Comparison of ENCODE assay signal across 19 cellular contexts in the genomic region with DNA sequence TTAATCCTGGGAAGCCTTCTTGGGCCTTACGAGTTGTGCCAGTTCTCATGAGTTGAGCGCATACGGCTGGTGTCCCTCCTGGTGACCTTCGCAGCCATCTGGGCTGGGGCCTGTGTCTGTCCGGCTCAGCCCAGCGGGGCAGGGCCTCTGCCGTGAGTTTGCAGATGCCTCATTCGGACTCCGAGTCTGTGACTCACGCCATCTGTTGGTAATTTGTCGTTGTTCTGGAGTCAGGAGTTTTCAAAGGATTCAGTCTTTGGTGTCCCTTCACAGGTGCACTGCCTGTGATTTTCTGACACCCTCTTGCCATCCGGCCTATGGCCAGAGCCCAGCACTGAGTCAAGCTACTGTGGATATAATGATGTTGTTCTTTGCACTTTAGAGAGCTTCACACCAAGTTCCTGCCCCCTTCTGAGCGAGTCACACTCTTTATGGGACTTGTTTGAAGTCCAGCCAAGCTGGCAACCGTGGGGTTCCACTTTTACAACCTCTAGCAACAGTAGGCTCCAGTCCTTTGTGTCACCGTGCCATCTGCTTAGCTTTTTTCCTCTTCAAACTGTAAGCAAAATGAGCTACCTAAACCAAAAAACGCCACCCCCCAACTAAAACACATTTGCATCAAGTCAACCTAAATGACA.
DNase-seq lines count a peak whose midpoint lies in the region; ATAC-seq and TF ChIP-seq lines count a peak whose summit lies in the region.
"Had no signal": no experiment of that assay in that cellular context is flagged by ENCODE, and none has a peak within 500 bp of the region (broad histone marks: within the 10 kb centered on the region; RNA-seq: fewer than 3 reads in every experiment).

No MANE protein-coding gene starts in this region.

- no peak overlapping the region for H2AFZ ChIP-seq in H9 (ENCODE audit: low read length)
- H2AFZ ChIP-seq: hepatocyte had no signal

- H3K9me3 Mint-ChIP-seq in H9: no peaks in the 10 kb centered on the region
- H3K9me3 Mint-ChIP-seq: activated naive CD8-positive, alpha-beta T cell treated with anti-CD3 and anti-CD28 coated beads for 36 hours; CD4-positive, alpha-beta memory T cell; natural killer cell treated with Interleukin-12 subunit alpha and Interleukin-12 subunit beta and Interleukin-15 and Interleukin-18, amount 100 ng/mL, for 72 hours; stimulated activated effector memory CD8-positive, alpha-beta T cell treated with anti-CD3 and anti-CD28 coated beads, Interleukin-12 subunit alpha, Interleukin-12 subunit beta, amount 100 ng/mL, for 72 hours; T-cell had no signal

- H3K27me3 ChIP-seq in BJ (ENCODE audit: control insufficient read depth, insufficient read depth, low read length): no peaks in the 10 kb centered on the region
- H3K27me3 ChIP-seq in H9 (ENCODE audit: insufficient read depth, low read length): no peaks in the 10 kb centered on the region
- H3K27me3 ChIP-seq in adrenal gland: no peaks in the 10 kb centered on the region
- no peaks in the 10 kb centered on the region for H3K27me3 ChIP-seq in mesendoderm (ENCODE audit: insufficient read depth, low read length, poor library complexity)
- H3K27me3 ChIP-seq: hepatocyte, upper lobe of left lung had no signal

- no peak overlapping the region for H3K9ac ChIP-seq in H9 (ENCODE audit: extremely low read depth, insufficient read length, low read length)
- no peak overlapping the region for H3K9ac ChIP-seq in mesendoderm (ENCODE audit: low read length)

- H3K14ac ChIP-seq in H9 (ENCODE audit: insufficient read depth, low read length): 0 out of 2 replicates have a peak overlapping the region, but pooled peaks have one; percentile 63

- peak in 1 of 2 donors; percentile 34 for TF ChIP-seq POLR2A in adrenal gland (IDR thresholded peaks at IDR 0.05)

- peak; percentile 37 for DNase-seq in BJ (ENCODE audit: low read depth)
- peak; percentile 38 for DNase-seq in H9
- peak; percentile 58 to 90 (median 83) for DNase-seq in adrenal gland
- peak; percentile 22 for DNase-seq in mesendoderm
- no peak for DNase-seq in T-helper 17 cell
- no peak for DNase-seq in HPDE6-E6E7 (ENCODE audit: extremely low spot score)
- DNase-seq: activated CD4-positive, alpha-beta T cell treated with anti-CD3 and anti-CD28 coated beads for 1 hour; activated naive CD8-positive, alpha-beta T cell treated with anti-CD3 and anti-CD28 coated beads for 36 hours; CD4-positive, alpha-beta memory T cell; central memory CD4-positive, alpha-beta T cell; retina; stimulated activated CD4-positive, alpha-beta T cell treated with anti-CD3 and anti-CD28 coated beads, Interleukin-4, amount 100 ng/mL, for 4 hours; T-cell had no signal

- H4K5ac ChIP-seq in H9 (ENCODE audit: insufficient read length, low read depth, low read length) (no peak overlapping the region), mesendoderm (ENCODE audit: low read length) (no peak overlapping the region)

- H4K91ac ChIP-seq in H9 (ENCODE audit: insufficient read length, low read depth, low read length): no peak overlapping the region

- no CpG with 5 or more reads among the region's 16 CpGs for WGBS in H9 (ENCODE audit: extremely low coverage, insufficient read length, low lambda C conversion rate)
- 60 to 76% (median 71%) methylated on average over 16 of the region's 16 CpGs for WGBS in adrenal gland, 4 donors
- 100% methylated on average over 1 of the region's 16 CpGs for WGBS in mesendoderm (ENCODE audit: extremely low coverage, insufficient coverage, low lambda C conversion rate)

- H3K23me2 ChIP-seq in H9 (ENCODE audit: insufficient read length, low read depth, low read length, poor library complexity, severe bottlenecking): no peaks in the 10 kb centered on the region

- H3K56ac ChIP-seq in H9 (ENCODE audit: insufficient read length, low read depth, low read length) (no peak overlapping the region), mesendoderm (ENCODE audit: low read length) (no peak overlapping the region)

- no peaks in the 10 kb centered on the region for H3K36me3 ChIP-seq in BJ (ENCODE audit: control insufficient read depth, insufficient read depth, low read length)
- H3K36me3 ChIP-seq in adrenal gland (replicated peaks in 1 of 2): no peaks in the 10 kb centered on the region
- no peaks in the 10 kb centered on the region for H3K36me3 ChIP-seq in mesendoderm (ENCODE audit: control insufficient read depth, insufficient read depth, low read length)
- H3K36me3 ChIP-seq: upper lobe of left lung had no signal

- intact Hi-C loops in adrenal gland (cut with DNase I): no loop called here

- ATAC-seq in GM19351 (IDR thresholded peaks at IDR 0.05; ENCODE audit: unreplicated experiment) (no peak), T-helper 17 cell (no peak), GM21367 (IDR thresholded peaks at IDR 0.05; ENCODE audit: unreplicated experiment) (no peak)
- ATAC-seq: natural killer cell treated with Interleukin-12 subunit alpha and Interleukin-12 subunit beta and Interleukin-15 and Interleukin-18, amount 100 ng/mL, for 72 hours; stimulated activated effector memory CD8-positive, alpha-beta T cell treated with anti-CD3 and anti-CD28 coated beads, Interleukin-12 subunit alpha, Interleukin-12 subunit beta, amount 100 ng/mL, for 72 hours; T-cell had no signal

- no peak overlapping the region for H2BK12ac ChIP-seq in H9 (ENCODE audit: insufficient read length, low read depth, low read length)

- CTCF ChIA-PET in BJ (lab: Yijun Ruan, JAX): interaction anchor here (0.9 to 1.3 kb wide), 4 partner anchors 11 to 543 kb away, joined by 3 read pairs; no protein-coding TSS in a partner anchor

- H3T11ph ChIP-seq in H9 (ENCODE audit: low read length): no peak overlapping the region

- no peaks in the 10 kb centered on the region; a peak in 1 of 7 replicates for H3K36me3 Mint-ChIP-seq in H9 (ENCODE audit: insufficient read depth in 1 of 3, low read depth in 3 of 3)
- peaks cover 2% of the 10 kb centered on the region for H3K36me3 Mint-ChIP-seq in T-helper 17 cell (ENCODE audit: low read depth)
- H3K36me3 Mint-ChIP-seq: CD4-positive, alpha-beta memory T cell; natural killer cell treated with Interleukin-12 subunit alpha and Interleukin-12 subunit beta and Interleukin-15 and Interleukin-18, amount 100 ng/mL, for 72 hours; stimulated activated effector memory CD8-positive, alpha-beta T cell treated with anti-CD3 and anti-CD28 coated beads, Interleukin-12 subunit alpha, Interleukin-12 subunit beta, amount 100 ng/mL, for 72 hours had no signal

- H3K4me2 ChIP-seq in H9 (ENCODE audit: insufficient read depth, insufficient read length, low read length) (no peak overlapping the region), mesendoderm (ENCODE audit: low read length) (no peak overlapping the region)
- H3K4me2 ChIP-seq: hepatocyte had no signal

- no peak overlapping the region for H3K27ac ChIP-seq in H9 (ENCODE audit: insufficient read length, low read depth, low read length)
- peak overlapping the region in 4 of 5 donors; percentile 4 to 71 (median 48) for H3K27ac ChIP-seq in adrenal gland
- H3K27ac ChIP-seq in mesendoderm (ENCODE audit: low read depth, low read length): no peak overlapping the region
- H3K27ac ChIP-seq: hepatocyte, upper lobe of left lung had no signal

- no peaks in the 10 kb centered on the region for H3K9me3 ChIP-seq in H9 (ENCODE audit: control insufficient read depth, low read depth, low read length)
- H3K9me3 ChIP-seq in adrenal gland (replicated peaks in 1 of 3): no peaks in the 10 kb centered on the region
- no peaks in the 10 kb centered on the region for H3K9me3 ChIP-seq in T-helper 17 cell (ENCODE audit: control insufficient read depth, low read length, poor library complexity, severe bottlenecking)
- H3K9me3 ChIP-seq: upper lobe of left lung had no signal

- no peak overlapping the region for H2BK15ac ChIP-seq in H9 (ENCODE audit: low read depth, low read length)
- H2BK15ac ChIP-seq in mesendoderm (replicated peaks; ENCODE audit: low read depth): no peak overlapping the region

- TF ChIP-seq CTCF in BJ (IDR thresholded peaks at IDR 0.05; ENCODE audit: insufficient read depth, low read depth, low read length) (peak; percentile 25; the same call in 1 of the 2 replicates), H9 (conservative IDR thresholded peaks at IDR 0.05) (no peak), adrenal gland (IDR thresholded peaks at IDR 0.05) (peak in 1 of 6 experiments; percentile 8)

- POLR2A ChIA-PET in BJ (lab: Charles Lee): no interaction called here

- no peak overlapping the region for H3K18ac ChIP-seq in H9 (ENCODE audit: insufficient read length, low read depth, low read length)
- no peak overlapping the region for H3K18ac ChIP-seq in mesendoderm (ENCODE audit: low read length)

- H3K4me1 Mint-ChIP-seq in H9 (peaks cover 18% of the 10 kb centered on the region in 2 experiments), T-helper 17 cell (no peaks in the 10 kb centered on the region)
- H3K4me1 Mint-ChIP-seq: activated naive CD8-positive, alpha-beta T cell treated with anti-CD3 and anti-CD28 coated beads for 36 hours; CD4-positive, alpha-beta memory T cell; stimulated activated effector memory CD8-positive, alpha-beta T cell treated with anti-CD3 and anti-CD28 coated beads, Interleukin-12 subunit alpha, Interleukin-12 subunit beta, amount 100 ng/mL, for 72 hours; T-cell had no signal

- H3K4ac ChIP-seq in H9 (ENCODE audit: low read depth, low read length) (no peak overlapping the region), mesendoderm (ENCODE audit: low read depth, low read length) (no peak overlapping the region)

- no peaks in the 10 kb centered on the region for H3K79me2 ChIP-seq in H9 (ENCODE audit: insufficient read depth, low read length)
- no peaks in the 10 kb centered on the region for H3K79me2 ChIP-seq in mesendoderm (ENCODE audit: control insufficient read depth, insufficient read depth, low read length)
- H3K79me2 ChIP-seq: hepatocyte had no signal

- H3K27ac Mint-ChIP-seq in H9: no peak overlapping the region; a peak in 1 of 7 replicates
- no peak overlapping the region for H3K27ac Mint-ChIP-seq in T-helper 17 cell
- H3K27ac Mint-ChIP-seq: activated naive CD8-positive, alpha-beta T cell treated with anti-CD3 and anti-CD28 coated beads for 36 hours; CD4-positive, alpha-beta memory T cell; natural killer cell treated with Interleukin-12 subunit alpha and Interleukin-12 subunit beta and Interleukin-15 and Interleukin-18, amount 100 ng/mL, for 72 hours; stimulated activated effector memory CD8-positive, alpha-beta T cell treated with anti-CD3 and anti-CD28 coated beads, Interleukin-12 subunit alpha, Interleukin-12 subunit beta, amount 100 ng/mL, for 72 hours; T-cell had no signal

- H3K4me3 ChIP-seq in BJ (ENCODE audit: low read depth, low read length) (no peak overlapping the region), adrenal gland (no peak overlapping the region), mesendoderm (ENCODE audit: low read length) (no peak overlapping the region)
- H3K4me3 ChIP-seq: hepatocyte, upper lobe of left lung had no signal

- no peak overlapping the region for H2BK20ac ChIP-seq in H9 (ENCODE audit: low read depth, low read length, poor library complexity, severe bottlenecking)

- H2BK5ac ChIP-seq in H9 (ENCODE audit: insufficient read length, low read length): no peak overlapping the region
- no peak overlapping the region for H2BK5ac ChIP-seq in mesendoderm (ENCODE audit: low read length)

- H3K23ac ChIP-seq in H9 (ENCODE audit: insufficient read length, low read depth, low read length): no peak overlapping the region
- H3K23ac ChIP-seq in mesendoderm (ENCODE audit: low read length): no peak overlapping the region

- H3K4me3 Mint-ChIP-seq in H9 (no peak overlapping the region), T-helper 17 cell (no peak overlapping the region)
- H3K4me3 Mint-ChIP-seq: activated naive CD8-positive, alpha-beta T cell treated with anti-CD3 and anti-CD28 coated beads for 36 hours; CD4-positive, alpha-beta memory T cell; natural killer cell treated with Interleukin-12 subunit alpha and Interleukin-12 subunit beta and Interleukin-15 and Interleukin-18, amount 100 ng/mL, for 72 hours; stimulated activated effector memory CD8-positive, alpha-beta T cell treated with anti-CD3 and anti-CD28 coated beads, Interleukin-12 subunit alpha, Interleukin-12 subunit beta, amount 100 ng/mL, for 72 hours; T-cell had no signal

- H3K27me3 Mint-ChIP-seq in H9 (ENCODE audit: low read depth): no peaks in the 10 kb centered on the region
- H3K27me3 Mint-ChIP-seq in T-helper 17 cell: no peaks in the 10 kb centered on the region
- H3K27me3 Mint-ChIP-seq: activated naive CD8-positive, alpha-beta T cell treated with anti-CD3 and anti-CD28 coated beads for 36 hours; CD4-positive, alpha-beta memory T cell; natural killer cell treated with Interleukin-12 subunit alpha and Interleukin-12 subunit beta and Interleukin-15 and Interleukin-18, amount 100 ng/mL, for 72 hours; T-cell had no signal

- H3K79me1 ChIP-seq in H9 (ENCODE audit: insufficient read depth, low read depth, low read length, poor library complexity, severe bottlenecking) (no peaks in the 10 kb centered on the region), mesendoderm (ENCODE audit: low read length) (no peaks in the 10 kb centered on the region)

- no peak overlapping the region for H2AK5ac ChIP-seq in H9 (ENCODE audit: insufficient read length, low read length)
- no peak overlapping the region for H2AK5ac ChIP-seq in mesendoderm (ENCODE audit: low read length)

- H2BK120ac ChIP-seq in H9 (ENCODE audit: low read depth, low read length, poor library complexity, severe bottlenecking) (no peak overlapping the region), mesendoderm (ENCODE audit: low read depth, low read length) (no peak overlapping the region)

- H3K4me1 ChIP-seq in H9 (ENCODE audit: insufficient read depth, low read length) (no peaks in the 10 kb centered on the region), adrenal gland (replicated peaks in 1 of 2) (peaks cover 0 to 3% of the 10 kb centered on the region in 2 donors), mesendoderm (ENCODE audit: control insufficient read depth, low read depth, low read length) (no peaks in the 10 kb centered on the region)
- H3K4me1 ChIP-seq: upper lobe of left lung had no signal

- no peaks in the 10 kb centered on the region for H4K20me1 ChIP-seq in H9 (ENCODE audit: control insufficient read depth, insufficient read depth, insufficient read length)

- H4K8ac ChIP-seq in H9 (replicated peaks; ENCODE audit: insufficient read length, low read depth, low read length): no peak overlapping the region
- H4K8ac ChIP-seq in mesendoderm (ENCODE audit: low read depth, low read length): no peak overlapping the region

Comparison
In these comparisons a context has a peak if more than half of its experiments do, and no peak if none do; other contexts are left out.
1. DNase-seq: peak in BJ (single experiment), H9 (single experiment), adrenal gland (7 of 7) and mesendoderm (single experiment); none in T-helper 17 cell (0 of 3) and HPDE6-E6E7 (single experiment).
2. H3K27ac ChIP-seq: peak in adrenal gland (4 of 5); none in H9 (single experiment) and mesendoderm (single experiment).